In genomic region chr4:139988863-139989765, GRCh38 we compare ENCODE assay signal across 8 cellular contexts.
DNase-seq lines count a peak whose midpoint lies in the region; ATAC-seq and TF ChIP-seq lines count a peak whose summit lies in the region.

No MANE protein-coding gene starts in this region.

- DNase-seq in activated CD4-positive, CD25-positive, alpha-beta regulatory T cell treated with anti-CD3 and anti-CD28 coated beads, Interleukin-2, amount 50 U/mL, for 72 hours: no peak
- peak; percentile 58 for DNase-seq in activated CD8-positive, alpha-beta memory T cell treated with anti-CD3 and anti-CD28 coated beads, Interleukin-2, amount 50 U/mL, for 48 hours
- DNase-seq in heart left ventricle: peak in 3 of 5 donors; percentile 32 to 68 (median 34)
- peak; percentile 19 to 40 for DNase-seq in stimulated activated CD4-positive, alpha-beta T cell treated with anti-CD3 and anti-CD28 coated beads, Interleukin-12 subunit alpha, Interleukin-12 subunit beta, amount 100 ng/mL, for 24 hours (ENCODE audit: low read depth in 2 of 2)
- DNase-seq in NCI-H1417 (lab: John Stamatoyannopoulos, UW): no peak
- no peak for DNase-seq in thyroid gland

- H3K27me3 ChIP-seq in heart left ventricle (no peaks in the 10 kb centered on the region), thyroid gland (no peaks in the 10 kb centered on the region)

- H3K27ac ChIP-seq in heart left ventricle (peak overlapping the region in 7 of 12 donors; percentile 3 to 68 (median 40)), thyroid gland (no peak overlapping the region)

- no peak for TF ChIP-seq CTCF in heart left ventricle (IDR thresholded peaks at IDR 0.05)
- no peak for TF ChIP-seq CTCF in thyroid gland (IDR thresholded peaks at IDR 0.05)

- WGBS in heart left ventricle, 4 donors: 51 to 59% (median 55%) methylated on average over 16 to 17 of the region's 17 CpGs
- WGBS in thyroid gland, 2 donors: 82 to 86% methylated on average over 17 of the region's 17 CpGs

- H3K4me3 ChIP-seq in heart left ventricle (peak overlapping the region in 1 of 12 donors; percentile 4), thyroid gland (replicated peaks in 1 of 3) (no peak overlapping the region)

- H3K4me1 ChIP-seq in heart left ventricle (peaks cover 0 to 40% (median 24%) of the 10 kb centered on the region in 12 donors), thyroid gland (no peaks in the 10 kb centered on the region)

- TF ChIP-seq POLR2A in heart left ventricle (IDR thresholded peaks at IDR 0.05) (no peak), thyroid gland (IDR thresholded peaks at IDR 0.05) (no peak)

- H3K36me3 ChIP-seq in heart left ventricle: no peaks in the 10 kb centered on the region
- H3K36me3 ChIP-seq in thyroid gland: no peaks in the 10 kb centered on the region

- peak; percentile 43 to 55 for ATAC-seq in activated CD4-positive, CD25-positive, alpha-beta regulatory T cell treated with anti-CD3 and anti-CD28 coated beads, Interleukin-2, amount 50 U/mL, for 24 hours
- ATAC-seq in heart left ventricle (peak; percentile 54 to 96 (median 84)), HG03342 (IDR thresholded peaks at IDR 0.05; ENCODE audit: unreplicated experiment) (no peak)

- intact Hi-C loops in heart left ventricle (cut with DNase I) (no loop called here), thyroid gland (cut with DNase I) (no loop called here)

- H3K9me3 ChIP-seq in heart left ventricle (no peaks in the 10 kb centered on the region), thyroid gland (no peaks in the 10 kb centered on the region)

Comparison
In these comparisons a context has a peak if more than half of its experiments do, and no peak if none do; other contexts are left out.
1. DNase-seq: peak in activated CD8-positive, alpha-beta memory T cell treated with anti-CD3 and anti-CD28 coated beads, Interleukin-2, amount 50 U/mL, for 48 hours (single experiment), heart left ventricle (3 of 5) and stimulated activated CD4-positive, alpha-beta T cell treated with anti-CD3 and anti-CD28 coated beads, Interleukin-12 subunit alpha, Interleukin-12 subunit beta, amount 100 ng/mL, for 24 hours (2 of 2); none in activated CD4-positive, CD25-positive, alpha-beta regulatory T cell treated with anti-CD3 and anti-CD28 coated beads, Interleukin-2, amount 50 U/mL, for 72 hours (single experiment), NCI-H1417 (0 of 3) and thyroid gland (0 of 2).
2. H3K27ac ChIP-seq: peak in heart left ventricle (7 of 12); none in thyroid gland (0 of 3).